Comparison of ENCODE assay signal across 9 cellular contexts in genomic region chr5:141680751-141681201, GRCh38. TPM values are rescaled to one million over a fixed set of nuclear protein-coding genes. Genes with fewer than 3 reads are reported as not detected.
A peak's percentile ranks its signal among the peaks of the same experiment; 100 is the strongest.
DNase-seq lines count a peak whose midpoint lies in the region; ATAC-seq, FAIRE-seq and TF ChIP-seq lines count a peak whose summit lies in the region.
"Had no signal": no experiment of that assay in that cellular context is flagged by ENCODE, and none has a peak within 500 bp of the region (broad histone marks: within the 10 kb centered on the region; RNA-seq: fewer than 3 reads in every experiment).

No MANE protein-coding gene starts in this region.

- TF ChIP-seq RAD21 in H1 (IDR thresholded peaks at IDR 0.05 in 1 of 2, conservative IDR thresholded peaks at IDR 0.05 in 1 of 2; ENCODE audit: low read depth in 2 of 2, low read length in 2 of 2), result no peak

- H4K5ac ChIP-seq in H1 (ENCODE audit: insufficient read length, low read depth, low read length), result no peak overlapping the region

- peak overlapping the region; percentile 89; the same call in 1 of the 2 replicates for H2BK12ac ChIP-seq in H1 (ENCODE audit: low read depth, low read length)

- peaks cover 34% of the 10 kb centered on the region for H3F3A ChIP-seq in PC-9 (ENCODE audit: insufficient read depth, low read depth)

- peak overlapping the region; percentile 88 for H2AK5ac ChIP-seq in H1 (ENCODE audit: low read depth, low read length)

- H3K4me2 ChIP-seq in BLaER1, result peak overlapping the region; percentile 94
- peak overlapping the region; percentile 99 for H3K4me2 ChIP-seq in PC-9
- peak overlapping the region; percentile 88 to 97 for H3K4me2 ChIP-seq in H1 (ENCODE audit: insufficient read depth in 1 of 2, low read depth in 2 of 2, low read length in 2 of 2)

- H3K4me1 ChIP-seq in BLaER1 (peaks cover 59% of the 10 kb centered on the region), PC-9 (replicated peaks; ENCODE audit: insufficient read depth) (peaks cover 22% of the 10 kb centered on the region), H1 (replicated peaks in 1 of 4; ENCODE audit: control insufficient read depth in 3 of 4, insufficient read depth in 4 of 4, low read length in 3 of 4) (peaks cover 10 to 30% (median 21%) of the 10 kb centered on the region in 4 experiments)

- H3K9me3 ChIP-seq in BLaER1, result no peaks in the 10 kb centered on the region
- H3K9me3 ChIP-seq in PC-9 (ENCODE audit: insufficient read depth, low read depth), result no peaks in the 10 kb centered on the region
- H3K9me3 ChIP-seq in H1 (ENCODE audit: insufficient read depth in 2 of 2, low read depth in 1 of 2, low read length in 1 of 2), result no peaks in the 10 kb centered on the region

- CTCF ChIA-PET in PC-9 (lab: Charles Lee) (no interaction called here), H1 (lab: Charles Lee; ENCODE audit: partially characterized antibody) (interaction anchor here (0.5 to 7.3 kb wide), 10 partner anchors 12 to 279 kb away, joined by 3 to 59 read pairs (median 4); partner anchors contain the start of gene PCDH1)

- POLR2A ChIA-PET in PC-9 (lab: Charles Lee; ENCODE audit: unreplicated experiment), result no interaction called here
- POLR2A ChIA-PET in H1 (lab: Charles Lee; ENCODE audit: partially characterized antibody), result interaction anchor here (0.8 to 3.8 kb wide), 9 partner anchors 11 to 280 kb away, joined by 3 to 18 read pairs (median 4); partner anchors contain the start of genes DELE1, FCHSD1, HDAC3 and PCDH1

- H4K20me1 ChIP-seq in BLaER1, result no peaks in the 10 kb centered on the region
- H4K20me1 ChIP-seq in PC-9 (ENCODE audit: insufficient read depth), result no peaks in the 10 kb centered on the region
- H4K20me1 ChIP-seq in H1 (replicated peaks in 1 of 2; ENCODE audit: control insufficient read depth in 1 of 2, insufficient read depth in 2 of 2, low read length in 2 of 2), result no peaks in the 10 kb centered on the region

- H3K79me1 ChIP-seq in H1 (ENCODE audit: low read depth, low read length), result no peaks in the 10 kb centered on the region; the same call in 1 of the 2 replicates

- H3K18ac ChIP-seq in H1 (ENCODE audit: extremely low read depth, low read length), result peak overlapping the region; percentile 98

- DNase-seq in PC-9 (peak in 1 of 2 experiments; percentile 46), H1 (ENCODE audit: low read depth in 1 of 2, low spot score in 2 of 2) (peak; percentile 77 to 88), mucosa of gallbladder (ENCODE audit: low spot score) (peak; percentile 22), ACHN (no peak), NCI-H2081 (lab: John Stamatoyannopoulos, UW) (no peak), germinal center (ENCODE audit: low spot score) (no peak)

- intact Hi-C loops in PC-9 (cut with micrococcal nuclease; ENCODE audit: unreplicated experiment), result loop anchor here (10.0 kb wide), 1 partner anchor 874 kb away; no protein-coding TSS in a partner anchor

- H2BK15ac ChIP-seq in H1 (ENCODE audit: low read length), result no peak overlapping the region; the same call in 1 of the 2 replicates

- peak; percentile 93 for FAIRE-seq in H1 (lab: Jason Lieb, UNC)

- H4K91ac ChIP-seq in H1 (replicated peaks; ENCODE audit: insufficient read length, low read length), result peak overlapping the region; percentile 92

- H3K79me2 ChIP-seq in PC-9 (ENCODE audit: low read depth) (peaks cover 26% of the 10 kb centered on the region), H1 (ENCODE audit: control insufficient read depth in 1 of 2, insufficient read depth in 2 of 2, low read length in 2 of 2) (peaks cover 0 to 6% of the 10 kb centered on the region in 2 experiments; a peak in 1 of 4 replicates)

- H2BK120ac ChIP-seq in H1 (replicated peaks; ENCODE audit: low read depth, low read length), result no peak overlapping the region

- peak overlapping the region; percentile 3 for H3K56ac ChIP-seq in H1 (replicated peaks; ENCODE audit: insufficient read length, low read depth, low read length)

- H3K9ac ChIP-seq in BLaER1 (no peak overlapping the region), H1 (replicated peaks in 1 of 4; ENCODE audit: extremely low read depth in 1 of 4, low read depth in 3 of 4, low read length in 3 of 4) (0 out of 7 replicates have a peak overlapping the region, but pooled peaks of 1 of the 4 experiments have one; percentile 14)

- TF ChIP-seq POLR2A in H1 (IDR thresholded peaks at IDR 0.05; ENCODE audit: control extremely low read depth in 1 of 2, low read depth in 2 of 2, low read length in 2 of 2), result peak in 1 of 2 experiments; percentile 80; a peak in 2 of 3 replicates

- no TSS peak for BruUV-seq in PC-9 (replicated peaks; lab: Mats Ljungman, UMichigan)

- H3K23me2 ChIP-seq in H1 (ENCODE audit: low read depth, low read length), result peaks cover 15% of the 10 kb centered on the region

- no peak overlapping the region for H3K23ac ChIP-seq in H1 (ENCODE audit: insufficient read length)

- H3K27me3 ChIP-seq in BLaER1, result no peaks in the 10 kb centered on the region
- H3K27me3 ChIP-seq in PC-9 (ENCODE audit: insufficient read depth, low read depth), result no peaks in the 10 kb centered on the region
- H3K27me3 ChIP-seq in H1 (replicated peaks in 1 of 4; ENCODE audit: control insufficient read depth in 3 of 4, extremely low read depth in 1 of 4, insufficient read depth in 3 of 4, low read length in 3 of 4), result no peaks in the 10 kb centered on the region

- no peak overlapping the region for H4K8ac ChIP-seq in H1 (ENCODE audit: extremely low read depth, insufficient read depth, low read length)

- H2AFZ ChIP-seq in PC-9 (peak overlapping the region; percentile 76), H1 (ENCODE audit: low read length) (no peak overlapping the region)

- WGBS in H1 (ENCODE audit: extremely low coverage in 1 of 2, insufficient coverage in 1 of 2, insufficient read length in 1 of 2, insufficient replicate concordance in 2 of 2, low coverage in 1 of 2, low lambda C conversion rate in 2 of 2, missing lambda C conversion rate in 1 of 2), 2 experiments, result 13% methylated on average over 6 of the region's 6 CpGs; no CpG with 5 or more reads in 1 of the 2 experiments

- peak overlapping the region; percentile 98 for H2BK5ac ChIP-seq in H1 (ENCODE audit: low read depth, low read length)

- ATAC-seq in GM21723 (IDR thresholded peaks at IDR 0.05; ENCODE audit: unreplicated experiment), result no peak

- TF ChIP-seq CTCF in PC-9 (conservative IDR thresholded peaks at IDR 0.05), result no peak
- no peak for TF ChIP-seq CTCF in H1 (IDR thresholded peaks at IDR 0.05; ENCODE audit: control extremely low read depth in 1 of 3, insufficient read depth in 1 of 3, low read depth in 1 of 3, low read length in 3 of 3)

- no peak overlapping the region for H3K14ac ChIP-seq in H1 (ENCODE audit: insufficient read length)

- no peak overlapping the region for H3K27ac ChIP-seq in BLaER1
- peak overlapping the region; percentile 89 for H3K27ac ChIP-seq in PC-9
- peak overlapping the region; percentile 37; the same call in 1 of the 2 replicates for H3K27ac ChIP-seq in H1 (ENCODE audit: low read depth, low read length)
- H3K27ac ChIP-seq: SK-N-MC had no signal

- no peaks in the 10 kb centered on the region for H3K36me3 ChIP-seq in BLaER1
- H3K36me3 ChIP-seq in PC-9 (ENCODE audit: low read depth), result no peaks in the 10 kb centered on the region; the same call in 1 of the 2 replicates
- H3K36me3 ChIP-seq in H1 (ENCODE audit: control insufficient read depth in 2 of 4, insufficient read depth in 4 of 4, low read length in 3 of 4), result peaks cover 0 to 10% (median 2%) of the 10 kb centered on the region in 4 experiments; a peak in 5 of 8 replicates

- peak overlapping the region; percentile 28 for H3K4ac ChIP-seq in H1 (replicated peaks; ENCODE audit: insufficient read length, low read depth, low read length)

- H2BK20ac ChIP-seq in H1 (ENCODE audit: low read length), result peak overlapping the region; percentile 28; the same call in 1 of the 2 replicates

- H3K9me2 ChIP-seq in PC-9 (ENCODE audit: insufficient read depth), result no peaks in the 10 kb centered on the region

- H3K4me3 ChIP-seq in BLaER1 (no peak overlapping the region), PC-9 (peak overlapping the region; percentile 68), H1 (ENCODE audit: extremely low read depth in 1 of 4, insufficient read depth in 2 of 4, low read depth in 3 of 4, low read length in 4 of 4) (peak overlapping the region; percentile 36 to 73 (median 52); a peak in 6 of 8 replicates)
- H3K4me3 ChIP-seq: SK-N-MC had no signal

- in situ Hi-C loops in ACHN (cut with HindIII; ENCODE audit: low pct_ligation_motif_present, low pct_unique_long_range_greater_than_20kb, low sequenced_read_pairs), result no loop called here

- no peak; a peak in 1 of 3 replicates for TF ChIP-seq EP300 in H1 (IDR thresholded peaks at IDR 0.05; ENCODE audit: borderline replicate concordance in 1 of 2, low read depth in 2 of 2, low read length in 2 of 2)

RNA-seq across cellular contexts. Expression of gene ARAP3, which starts 1.3 kb away (rescaled TPM):
- 25.8 and 28.0 TPM in 2 replicates for total RNA-seq in PC-9 (2021)
- total RNA-seq in H1 (2021; fragmentation: NEBNext Ultra II Directional; extraction: Animal tissue kit (Norgen Biotek cat#: 25700)), result 45.7 and 48.6 TPM in 2 replicates
- 14.4 and 19.7 TPM in 2 replicates for polyA plus RNA-seq in H1 (2011; rRNA removed)
- 15.0 TPM for polyA plus RNA-seq in H1 (2011; cell fraction: cytosol; rRNA removed)
- polyA plus RNA-seq in H1 (2011; cell fraction: nucleus; rRNA removed), result 74.7 TPM
- polyA plus RNA-seq in H1 (2012, experiment 1 of 2), result 34.7 to 39.3 TPM (median 37.2 TPM) in 4 replicates
- 33.8 TPM for polyA plus RNA-seq in H1 (2012, experiment 2 of 2)
- 27.3 TPM for polyA plus RNA-seq in H1 (2013, experiment 1 of 2)
- 25.0 TPM for polyA plus RNA-seq in H1 (2013, experiment 2 of 2)
- 20.9 and 22.2 TPM in 2 replicates for polyA minus RNA-seq in H1 (2011; rRNA and poly(A)+ RNA removed)
- polyA minus RNA-seq in H1 (2011; cell fraction: cytosol; rRNA and poly(A)+ RNA removed), result 20.5 TPM
- polyA minus RNA-seq in H1 (2011; cell fraction: nucleus; rRNA and poly(A)+ RNA removed), result 27.6 TPM
- total RNA-seq in mucosa of gallbladder, result 24.2 TPM

RNA-seq across cellular contexts. Expression of gene FCHSD1, which starts 29.6 kb away (rescaled TPM):
- total RNA-seq in PC-9 (2021) (36.4 and 36.6 TPM in 2 replicates), mucosa of gallbladder (62.0 TPM)
- total RNA-seq in H1 (2021; fragmentation: NEBNext Ultra II Directional; extraction: Animal tissue kit (Norgen Biotek cat#: 25700)), result 30.1 and 32.2 TPM in 2 replicates
- 22.0 and 36.8 TPM in 2 replicates for polyA plus RNA-seq in H1 (2011; rRNA removed)
- 51.4 TPM for polyA plus RNA-seq in H1 (2011; cell fraction: cytosol; rRNA removed)
- 345 TPM for polyA plus RNA-seq in H1 (2011; cell fraction: nucleus; rRNA removed)
- 26.3 to 30.1 TPM (median 27.0 TPM) in 4 replicates for polyA plus RNA-seq in H1 (2012, experiment 1 of 2)
- polyA plus RNA-seq in H1 (2012, experiment 2 of 2), result 13.2 TPM
- 22.6 TPM for polyA plus RNA-seq in H1 (2013, experiment 1 of 2)
- polyA plus RNA-seq in H1 (2013, experiment 2 of 2), result 19.8 TPM
- 16.2 and 17.4 TPM in 2 replicates for polyA minus RNA-seq in H1 (2011; rRNA and poly(A)+ RNA removed)
- polyA minus RNA-seq in H1 (2011; cell fraction: cytosol; rRNA and poly(A)+ RNA removed), result 15.9 TPM
- polyA minus RNA-seq in H1 (2011; cell fraction: nucleus; rRNA and poly(A)+ RNA removed), result 56.3 TPM

RNA-seq across cellular contexts. Expression of gene RELL2, which starts 44.0 kb away (rescaled TPM):
- total RNA-seq in PC-9 (2021), result 3.3 and 5.0 TPM in 2 replicates
- total RNA-seq in H1 (2021; fragmentation: NEBNext Ultra II Directional; extraction: Animal tissue kit (Norgen Biotek cat#: 25700)), result 18.6 and 19.2 TPM in 2 replicates
- polyA plus RNA-seq in H1 (2011; rRNA removed), result 23.7 and 33.1 TPM in 2 replicates
- 31.2 TPM for polyA plus RNA-seq in H1 (2011; cell fraction: cytosol; rRNA removed)
- polyA plus RNA-seq in H1 (2011; cell fraction: nucleus; rRNA removed), result 117 TPM
- 12.5 to 21.6 TPM (median 17.8 TPM) in 4 replicates for polyA plus RNA-seq in H1 (2012, experiment 1 of 2)
- 17.0 TPM for polyA plus RNA-seq in H1 (2012, experiment 2 of 2)
- 19.0 TPM for polyA plus RNA-seq in H1 (2013, experiment 1 of 2)
- 17.6 TPM for polyA plus RNA-seq in H1 (2013, experiment 2 of 2)
- 11.9 and 13.3 TPM in 2 replicates for polyA minus RNA-seq in H1 (2011; rRNA and poly(A)+ RNA removed)
- 7.9 TPM for polyA minus RNA-seq in H1 (2011; cell fraction: cytosol; rRNA and poly(A)+ RNA removed)
- 18.7 TPM for polyA minus RNA-seq in H1 (2011; cell fraction: nucleus; rRNA and poly(A)+ RNA removed)
- total RNA-seq in mucosa of gallbladder, result 10.2 TPM

RNA-seq across cellular contexts. Expression of gene HDAC3, which starts 44.1 kb away (rescaled TPM):
- total RNA-seq in PC-9 (2021), result 76.0 and 87.0 TPM in 2 replicates
- total RNA-seq in H1 (2021; fragmentation: NEBNext Ultra II Directional; extraction: Animal tissue kit (Norgen Biotek cat#: 25700)), result 98.5 and 99.0 TPM in 2 replicates
- 120 and 124 TPM in 2 replicates for polyA plus RNA-seq in H1 (2011; rRNA removed)
- 136 TPM for polyA plus RNA-seq in H1 (2011; cell fraction: cytosol; rRNA removed)
- polyA plus RNA-seq in H1 (2011; cell fraction: nucleus; rRNA removed), result 146 TPM
- 97.2 to 108 TPM (median 102 TPM) in 4 replicates for polyA plus RNA-seq in H1 (2012, experiment 1 of 2)
- polyA plus RNA-seq in H1 (2012, experiment 2 of 2), result 126 TPM
- 75.7 TPM for polyA plus RNA-seq in H1 (2013, experiment 1 of 2)
- polyA plus RNA-seq in H1 (2013, experiment 2 of 2), result 75.1 TPM
- polyA minus RNA-seq in H1 (2011; rRNA and poly(A)+ RNA removed), result 143 and 172 TPM in 2 replicates
- 76.8 TPM for polyA minus RNA-seq in H1 (2011; cell fraction: cytosol; rRNA and poly(A)+ RNA removed)
- polyA minus RNA-seq in H1 (2011; cell fraction: nucleus; rRNA and poly(A)+ RNA removed), result 65.7 TPM
- 43.3 TPM for total RNA-seq in mucosa of gallbladder

Comparison
In these comparisons a context has a peak if more than half of its experiments do, and no peak if none do; other contexts are left out.
1. DNase-seq: peak in H1 (2 of 2) and mucosa of gallbladder (single experiment); none in ACHN (single experiment), NCI-H2081 (0 of 2) and germinal center (single experiment).
2. Peak in every context shown above with its lines, with median percentiles within 50 percentile points of each other: H3K4me2 ChIP-seq.